ENCODE assay signal across 16 cellular contexts in the genomic region with DNA sequence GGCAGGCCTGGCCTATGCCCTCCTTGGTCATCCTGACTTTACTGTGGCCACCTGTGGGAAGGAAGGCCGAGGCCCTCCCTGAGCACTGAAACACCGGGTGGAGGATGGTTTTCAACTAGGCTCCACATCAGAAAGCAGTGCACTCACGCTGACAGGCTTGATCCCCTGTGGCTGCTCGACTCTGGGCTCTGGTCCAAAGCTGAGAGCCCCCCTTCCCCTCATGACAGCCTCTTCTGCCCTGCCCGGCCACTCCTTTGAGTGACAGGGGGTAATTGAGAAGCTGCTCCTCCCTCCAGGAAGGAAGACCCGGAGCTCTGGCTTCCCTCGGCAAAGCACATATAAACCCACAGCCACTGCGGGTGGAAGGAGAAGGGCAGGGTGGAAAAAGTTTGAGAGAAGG. TPM values are rescaled to one million over a fixed set of nuclear protein-coding genes. Genes with fewer than 3 reads are reported as not detected.
DNase-seq lines count a peak whose midpoint lies in the region; ATAC-seq and TF ChIP-seq lines count a peak whose summit lies in the region.
"Had no signal": no experiment of that assay in that cellular context is flagged by ENCODE, and none has a peak within 500 bp of the region (broad histone marks: within the 10 kb centered on the region; RNA-seq: fewer than 3 reads in every experiment).

No MANE protein-coding gene starts in this region.

- H3K9ac ChIP-seq in BLaER1 treated with 17β-estradiol and CSF1 and Interleukin-3, amounts not matched to agents 10 nM and 100 nM = peak overlapping the region in 7 of 11 experiments; percentile 15 to 68 (median 46); a peak in 10 of 22 replicates

- no peak for TF ChIP-seq CTCF in GM23338 (conservative IDR thresholded peaks at IDR 0.05; ENCODE audit: low read depth in 2 of 2)
- TF ChIP-seq CTCF in activated B cell treated with CpG ODN at 0.5 μM for 24 hours (IDR thresholded peaks at IDR 0.05) = no peak
- no peak for TF ChIP-seq CTCF in mesothelial cell of epicardium (IDR thresholded peaks at IDR 0.05; ENCODE audit: unreplicated experiment)

- peak overlapping the region; percentile 30 to 62 (median 47) for H3K4me3 ChIP-seq in BLaER1 treated with 17β-estradiol and CSF1 and Interleukin-3, amounts not matched to agents 10 nM and 100 nM
- no peak overlapping the region for H3K4me3 ChIP-seq in GM23338
- H3K4me3 ChIP-seq: breast epithelium, left lung had no signal

- intact Hi-C loops in activated B cell treated with CpG ODN at 0.5 μM for 24 hours (cut with micrococcal nuclease) = no loop called here
- intact Hi-C loops in activated naive CD4-positive, alpha-beta T cell treated with anti-CD3 and anti-CD28 coated beads for 36 hours (cut with micrococcal nuclease) = no loop called here

- peak overlapping the region in 8 of 11 experiments; percentile 2 to 65 (median 45); a peak in 12 of 22 replicates for H3K27ac ChIP-seq in BLaER1 treated with 17β-estradiol and CSF1 and Interleukin-3, amounts not matched to agents 10 nM and 100 nM
- no peak overlapping the region for H3K27ac ChIP-seq in GM23338 (ENCODE audit: low read depth)
- H3K27ac ChIP-seq: breast epithelium, left lung had no signal

- POLR2A ChIA-PET in activated B cell treated with CpG ODN at 0.5 μM for 24 hours (lab: Charles Lee) = interaction anchor here (0.6 kb wide), 1 partner anchor 526 kb away, joined by 5 read pairs; no protein-coding TSS in a partner anchor

- H4K20me1 ChIP-seq in BLaER1 treated with 17β-estradiol and CSF1 and Interleukin-3, amounts not matched to agents 10 nM and 100 nM = no peaks in the 10 kb centered on the region
- H4K20me1 ChIP-seq in GM23338 (replicated peaks; ENCODE audit: insufficient read depth) = no peaks in the 10 kb centered on the region

- no peak; the same call in 2 of the 3 replicates for ATAC-seq in GM23338
- ATAC-seq in activated B cell treated with CpG ODN at 0.5 μM for 24 hours (ENCODE audit: low read depth) = peak; percentile 21
- ATAC-seq: left lung had no signal

- H3K4me1 Mint-ChIP-seq in GM23338 (peaks cover 11% of the 10 kb centered on the region), activated B cell treated with CpG ODN at 0.5 μM for 24 hours (peaks cover 24% of the 10 kb centered on the region), mesothelial cell of epicardium (peaks cover 41% of the 10 kb centered on the region)
- H3K4me1 Mint-ChIP-seq in activated naive CD4-positive, alpha-beta T cell treated with anti-CD3 and anti-CD28 coated beads for 36 hours (ENCODE audit: low read depth) = no peaks in the 10 kb centered on the region
- H3K4me1 Mint-ChIP-seq: activated naive CD4-positive, alpha-beta T cell treated with anti-CD3 and anti-CD28 coated beads, Interleukin-2, amount 50 U/mL, for 24 hours had no signal

- H3K36me3 Mint-ChIP-seq in GM23338 (ENCODE audit: low read depth) (no peaks in the 10 kb centered on the region), activated B cell treated with CpG ODN at 0.5 μM for 24 hours (ENCODE audit: low read depth) (peaks cover 25% of the 10 kb centered on the region), mesothelial cell of epicardium (no peaks in the 10 kb centered on the region)
- H3K36me3 Mint-ChIP-seq in activated naive CD4-positive, alpha-beta T cell treated with anti-CD3 and anti-CD28 coated beads for 36 hours (ENCODE audit: low read depth) = no peaks in the 10 kb centered on the region
- H3K36me3 Mint-ChIP-seq: activated naive CD4-positive, alpha-beta T cell treated with anti-CD3 and anti-CD28 coated beads, Interleukin-2, amount 50 U/mL, for 24 hours had no signal

- no peaks in the 10 kb centered on the region for H3F3A ChIP-seq in GM23338 (replicated peaks; ENCODE audit: low read depth)

- H3K4me1 ChIP-seq in BLaER1 treated with 17β-estradiol and CSF1 and Interleukin-3, amounts not matched to agents 10 nM and 100 nM = peaks cover 14 to 25% (median 16%) of the 10 kb centered on the region in 10 experiments; a peak in 18 of 20 replicates
- H3K4me1 ChIP-seq in GM23338 (ENCODE audit: insufficient read depth) = no peaks in the 10 kb centered on the region
- H3K4me1 ChIP-seq: breast epithelium had no signal

- peaks cover 27 to 60% (median 42%) of the 10 kb centered on the region in 11 experiments for H3K9me3 ChIP-seq in BLaER1 treated with 17β-estradiol and CSF1 and Interleukin-3, amounts not matched to agents 10 nM and 100 nM (replicated peaks in 1 of 11)
- H3K9me3 ChIP-seq: breast epithelium, left lung had no signal

- H3K4me2 ChIP-seq in BLaER1 treated with 17β-estradiol and CSF1 and Interleukin-3, amounts not matched to agents 10 nM and 100 nM = peak overlapping the region; percentile 59 to 80 (median 72)
- no peak overlapping the region for H3K4me2 ChIP-seq in GM23338

- no peaks in the 10 kb centered on the region for H3K9me2 ChIP-seq in GM23338 (ENCODE audit: insufficient read depth)

- 0 out of 2 replicates have a peak overlapping the region, but pooled peaks have one; percentile 23 for H2AFZ ChIP-seq in GM23338

- no peaks in the 10 kb centered on the region for H3K79me2 ChIP-seq in GM23338 (replicated peaks; ENCODE audit: insufficient read depth)

- CTCF ChIA-PET in activated B cell treated with CpG ODN at 0.5 μM for 24 hours (lab: Charles Lee) = no interaction called here
- CTCF ChIA-PET in activated naive CD4-positive, alpha-beta T cell treated with anti-CD3 and anti-CD28 coated beads for 36 hours (lab: Charles Lee) = interaction anchor here (0.8 kb wide), 1 partner anchor 37 kb away, joined by 4 read pairs; no protein-coding TSS in a partner anchor

- DNase-seq in GM23338 (ENCODE audit: low spot score) = no peak
- DNase-seq in activated B cell treated with CpG ODN at 0.5 μM for 24 hours = no peak
- DNase-seq in mesothelial cell of epicardium (ENCODE audit: low spot score in 2 of 2, unreplicated experiment in 2 of 2) = peak; percentile 23 to 46
- DNase-seq in stimulated activated CD4-positive, alpha-beta T cell treated with anti-CD3 and anti-CD28 coated beads, Interleukin-2, amount 100 ng/mL, for 24 hours = no peak
- DNase-seq in activated naive CD4-positive, alpha-beta T cell treated with anti-CD3 and anti-CD28 coated beads for 36 hours = no peak
- DNase-seq in CD1c-positive myeloid dendritic cell (ENCODE audit: extremely low spot score) = no peak
- DNase-seq: activated CD4-positive, alpha-beta T cell treated with anti-CD3 and anti-CD28 coated beads, Interleukin-2, amount 10 ng/mL, durations not matched to agents 24 days and 14 days; GOT3; left lung had no signal

- H3K4me3 Mint-ChIP-seq in GM23338 = no peak overlapping the region
- H3K4me3 Mint-ChIP-seq in activated B cell treated with CpG ODN at 0.5 μM for 24 hours = peak overlapping the region; percentile 84
- peak overlapping the region; percentile 32 for H3K4me3 Mint-ChIP-seq in mesothelial cell of epicardium
- no peak overlapping the region for H3K4me3 Mint-ChIP-seq in activated naive CD4-positive, alpha-beta T cell treated with anti-CD3 and anti-CD28 coated beads for 36 hours
- H3K4me3 Mint-ChIP-seq: activated CD4-positive, alpha-beta T cell treated with anti-CD3 and anti-CD28 coated beads, Interleukin-2, amount 10 ng/mL, durations not matched to agents 24 days and 14 days; activated naive CD4-positive, alpha-beta T cell treated with anti-CD3 and anti-CD28 coated beads, Interleukin-2, amount 50 U/mL, for 24 hours had no signal

- H3K9me3 Mint-ChIP-seq in GM23338 (no peaks in the 10 kb centered on the region), activated B cell treated with CpG ODN at 0.5 μM for 24 hours (no peaks in the 10 kb centered on the region), mesothelial cell of epicardium (no peaks in the 10 kb centered on the region)
- H3K9me3 Mint-ChIP-seq in activated naive CD4-positive, alpha-beta T cell treated with anti-CD3 and anti-CD28 coated beads for 36 hours = no peaks in the 10 kb centered on the region
- H3K9me3 Mint-ChIP-seq: activated CD4-positive, alpha-beta T cell treated with anti-CD3 and anti-CD28 coated beads, Interleukin-2, amount 10 ng/mL, durations not matched to agents 24 days and 14 days; activated naive CD4-positive, alpha-beta T cell treated with anti-CD3 and anti-CD28 coated beads, Interleukin-2, amount 50 U/mL, for 24 hours had no signal

- H3K27me3 Mint-ChIP-seq in GM23338 (ENCODE audit: insufficient read depth, low read depth, poor library complexity) (peaks cover 7% of the 10 kb centered on the region), activated B cell treated with CpG ODN at 0.5 μM for 24 hours (peaks cover 2% of the 10 kb centered on the region), mesothelial cell of epicardium (ENCODE audit: low read depth) (no peaks in the 10 kb centered on the region)
- peaks cover 10% of the 10 kb centered on the region for H3K27me3 Mint-ChIP-seq in activated naive CD4-positive, alpha-beta T cell treated with anti-CD3 and anti-CD28 coated beads for 36 hours (ENCODE audit: low read depth)

- no peaks in the 10 kb centered on the region for H3K27me3 ChIP-seq in BLaER1 treated with 17β-estradiol and CSF1 and Interleukin-3, amounts not matched to agents 10 nM and 100 nM
- no peaks in the 10 kb centered on the region for H3K27me3 ChIP-seq in GM23338 (ENCODE audit: insufficient read depth)
- H3K27me3 ChIP-seq: breast epithelium had no signal

- H3K27ac Mint-ChIP-seq in GM23338 (no peak overlapping the region), activated B cell treated with CpG ODN at 0.5 μM for 24 hours (peak overlapping the region; percentile 79), mesothelial cell of epicardium (peak overlapping the region; percentile 27)
- no peak overlapping the region for H3K27ac Mint-ChIP-seq in activated naive CD4-positive, alpha-beta T cell treated with anti-CD3 and anti-CD28 coated beads for 36 hours
- H3K27ac Mint-ChIP-seq: activated CD4-positive, alpha-beta T cell treated with anti-CD3 and anti-CD28 coated beads, Interleukin-2, amount 10 ng/mL, durations not matched to agents 24 days and 14 days; activated naive CD4-positive, alpha-beta T cell treated with anti-CD3 and anti-CD28 coated beads, Interleukin-2, amount 50 U/mL, for 24 hours had no signal

- peaks cover 0 to 32% (median 3%) of the 10 kb centered on the region in 11 experiments; a peak in 7 of 22 replicates for H3K36me3 ChIP-seq in BLaER1 treated with 17β-estradiol and CSF1 and Interleukin-3, amounts not matched to agents 10 nM and 100 nM
- no peaks in the 10 kb centered on the region for H3K36me3 ChIP-seq in GM23338 (ENCODE audit: insufficient read depth)
- H3K36me3 ChIP-seq: breast epithelium, left lung had no signal

RNA-seq across cellular contexts. Expression of a gene that starts 43.6 kb away (rescaled TPM):
- not detected in 2 replicates for total RNA-seq in GM23338 (2014; rRNA removed; shearing (Covaris generic))
- not detected in 2 replicates for polyA plus RNA-seq in GM23338 (2016; fragmentation: Nextera tagmentation; extraction: Ambion mirVana)
- total RNA-seq in activated B cell treated with CpG ODN at 0.5 μM for 24 hours (not detected in 2 replicates), mesothelial cell of epicardium (not detected in 3 replicates)
- not detected for total RNA-seq in activated naive CD4-positive, alpha-beta T cell treated with anti-CD3 and anti-CD28 coated beads for 36 hours
- total RNA-seq: activated CD4-positive, alpha-beta T cell treated with anti-CD3 and anti-CD28 coated beads, Interleukin-2, amount 10 ng/mL, durations not matched to agents 24 days and 14 days; breast epithelium; fibroblast of lung; OCI-LY7; posterior vena cava; SK-MEL-5 had no signal
- polyA plus RNA-seq: fibroblast of lung had no signal

RNA-seq across cellular contexts. Expression of a gene that starts 58.5 kb away (rescaled TPM):
- not detected in 2 replicates for total RNA-seq in GM23338 (2014; rRNA removed; shearing (Covaris generic))
- not detected in 2 replicates for polyA plus RNA-seq in GM23338 (2016; fragmentation: Nextera tagmentation; extraction: Ambion mirVana)
- total RNA-seq in activated B cell treated with CpG ODN at 0.5 μM for 24 hours (not detected in 2 replicates), mesothelial cell of epicardium (not detected in 3 replicates)
- total RNA-seq in activated naive CD4-positive, alpha-beta T cell treated with anti-CD3 and anti-CD28 coated beads for 36 hours = not detected
- total RNA-seq: activated CD4-positive, alpha-beta T cell treated with anti-CD3 and anti-CD28 coated beads, Interleukin-2, amount 10 ng/mL, durations not matched to agents 24 days and 14 days; fibroblast of lung; left lung; OCI-LY7; posterior vena cava; SK-MEL-5 had no signal
- polyA plus RNA-seq: fibroblast of lung had no signal

Comparison
In these comparisons a context has a peak if more than half of its experiments do, and no peak if none do; other contexts are left out.
1. DNase-seq: peak in mesothelial cell of epicardium (2 of 2); none in GM23338 (single experiment), activated B cell treated with CpG ODN at 0.5 μM for 24 hours (single experiment), stimulated activated CD4-positive, alpha-beta T cell treated with anti-CD3 and anti-CD28 coated beads, Interleukin-2, amount 100 ng/mL, for 24 hours (0 of 2), activated naive CD4-positive, alpha-beta T cell treated with anti-CD3 and anti-CD28 coated beads for 36 hours (single experiment) and CD1c-positive myeloid dendritic cell (single experiment).
2. H3K27ac Mint-ChIP-seq: peak in activated B cell treated with CpG ODN at 0.5 μM for 24 hours (single experiment) and mesothelial cell of epicardium (single experiment); none in GM23338 (single experiment) and activated naive CD4-positive, alpha-beta T cell treated with anti-CD3 and anti-CD28 coated beads for 36 hours (single experiment).
3. H3K4me3 Mint-ChIP-seq: peak in activated B cell treated with CpG ODN at 0.5 μM for 24 hours (single experiment) and mesothelial cell of epicardium (single experiment); none in GM23338 (single experiment) and activated naive CD4-positive, alpha-beta T cell treated with anti-CD3 and anti-CD28 coated beads for 36 hours (single experiment).